In genomic region chr1:22143586-22144033, GRCh38 we compare ENCODE assay signal across 8 cellular contexts. TPM values are rescaled to one million over a fixed set of nuclear protein-coding genes. Genes with fewer than 3 reads are reported as not detected.
DNase-seq lines count a peak whose midpoint lies in the region; ATAC-seq and TF ChIP-seq lines count a peak whose summit lies in the region.
"Had no signal": no experiment of that assay in that cellular context is flagged by ENCODE, and none has a peak within 500 bp of the region (broad histone marks: within the 10 kb centered on the region; RNA-seq: fewer than 3 reads in every experiment).

No MANE protein-coding gene starts in this region.

- H3K4me1 Mint-ChIP-seq in HFFc6 (ENCODE audit: low read depth): peaks cover 11% of the 10 kb centered on the region
- H3K4me1 Mint-ChIP-seq in activated T-helper 17 cell treated with anti-CD3 and anti-CD28 coated beads, Interleukin-2, amount 50 U/mL, for 72 hours: peaks cover 6% of the 10 kb centered on the region
- H3K4me1 Mint-ChIP-seq in stimulated activated effector memory CD8-positive, alpha-beta T cell treated with anti-CD3 and anti-CD28 coated beads, Interleukin-12 subunit alpha, Interleukin-12 subunit beta, amount 100 ng/mL, for 72 hours: peaks cover 10% of the 10 kb centered on the region

- 0 out of 2 replicates have a peak, but pooled peaks have one; percentile 0 for TF ChIP-seq CTCF in HFFc6 (IDR thresholded peaks at IDR 0.05)

- no peaks in the 10 kb centered on the region for H3K36me3 Mint-ChIP-seq in HFFc6 (ENCODE audit: low read depth)
- H3K36me3 Mint-ChIP-seq in activated T-helper 17 cell treated with anti-CD3 and anti-CD28 coated beads, Interleukin-2, amount 50 U/mL, for 72 hours (ENCODE audit: low read depth): peaks cover 6% of the 10 kb centered on the region
- H3K36me3 Mint-ChIP-seq in stimulated activated effector memory CD8-positive, alpha-beta T cell treated with anti-CD3 and anti-CD28 coated beads, Interleukin-12 subunit alpha, Interleukin-12 subunit beta, amount 100 ng/mL, for 72 hours: no peaks in the 10 kb centered on the region

- DNase-seq in HFFc6: no peak
- peak; percentile 46 for DNase-seq in iPS-NIHi7 (ENCODE audit: extremely low spot score)
- DNase-seq in stimulated activated effector memory CD8-positive, alpha-beta T cell treated with anti-CD3 and anti-CD28 coated beads, Interleukin-12 subunit alpha, Interleukin-12 subunit beta, amount 100 ng/mL, for 72 hours (ENCODE audit: low spot score in 2 of 2): no peak
- no peak for DNase-seq in KG1 (lab: John Stamatoyannopoulos, UW)

- H3K9me3 Mint-ChIP-seq in HFFc6: no peaks in the 10 kb centered on the region
- H3K9me3 Mint-ChIP-seq in activated T-helper 17 cell treated with anti-CD3 and anti-CD28 coated beads, Interleukin-2, amount 50 U/mL, for 72 hours: no peaks in the 10 kb centered on the region
- H3K9me3 Mint-ChIP-seq in stimulated activated effector memory CD8-positive, alpha-beta T cell treated with anti-CD3 and anti-CD28 coated beads, Interleukin-12 subunit alpha, Interleukin-12 subunit beta, amount 100 ng/mL, for 72 hours: no peaks in the 10 kb centered on the region

- ATAC-seq in activated T-helper 17 cell treated with anti-CD3 and anti-CD28 coated beads, Interleukin-2, amount 50 U/mL, for 72 hours (replicated peaks): no peak
- no peak for ATAC-seq in stimulated activated effector memory CD8-positive, alpha-beta T cell treated with anti-CD3 and anti-CD28 coated beads, Interleukin-12 subunit alpha, Interleukin-12 subunit beta, amount 100 ng/mL, for 72 hours
- no peak for ATAC-seq in GM19035 (IDR thresholded peaks at IDR 0.05; ENCODE audit: unreplicated experiment)
- no peak for ATAC-seq in HG03442 (IDR thresholded peaks at IDR 0.05; ENCODE audit: unreplicated experiment)

- peak overlapping the region; percentile 66 for H3K4me3 Mint-ChIP-seq in HFFc6
- H3K4me3 Mint-ChIP-seq in activated T-helper 17 cell treated with anti-CD3 and anti-CD28 coated beads, Interleukin-2, amount 50 U/mL, for 72 hours: peak overlapping the region; percentile 73
- H3K4me3 Mint-ChIP-seq in stimulated activated effector memory CD8-positive, alpha-beta T cell treated with anti-CD3 and anti-CD28 coated beads, Interleukin-12 subunit alpha, Interleukin-12 subunit beta, amount 100 ng/mL, for 72 hours: peak overlapping the region; percentile 76

- H3K27me3 Mint-ChIP-seq in HFFc6 (ENCODE audit: insufficient read depth): peaks cover 38% of the 10 kb centered on the region
- H3K27me3 Mint-ChIP-seq in activated T-helper 17 cell treated with anti-CD3 and anti-CD28 coated beads, Interleukin-2, amount 50 U/mL, for 72 hours: peaks cover 47% of the 10 kb centered on the region

- no peak overlapping the region for H3K27ac Mint-ChIP-seq in HFFc6
- no peak overlapping the region for H3K27ac Mint-ChIP-seq in activated T-helper 17 cell treated with anti-CD3 and anti-CD28 coated beads, Interleukin-2, amount 50 U/mL, for 72 hours
- H3K27ac Mint-ChIP-seq in stimulated activated effector memory CD8-positive, alpha-beta T cell treated with anti-CD3 and anti-CD28 coated beads, Interleukin-12 subunit alpha, Interleukin-12 subunit beta, amount 100 ng/mL, for 72 hours: no peak overlapping the region

RNA-seq across cellular contexts. Expression of gene WNT4, which starts 0.7 kb away (rescaled TPM):
- not detected for total RNA-seq in HFFc6 (2021; fragmentation: NEBNext Ultra II Directional; extraction: Animal tissue kit (Norgen Biotek cat#: 25700))
- total RNA-seq in activated T-helper 17 cell treated with anti-CD3 and anti-CD28 coated beads, Interleukin-2, amount 50 U/mL, for 72 hours: not detected
- total RNA-seq: K562 had no signal
